4 cellular contexts compared by ENCODE assay signal in genomic region chr18:22450766-22451165, GRCh38. TPM values are rescaled to one million over a fixed set of nuclear protein-coding genes. Genes with fewer than 3 reads are reported as not detected.
"Had no signal": no experiment of that assay in that cellular context is flagged by ENCODE, and none has a peak within 500 bp of the region (broad histone marks: within the 10 kb centered on the region; RNA-seq: fewer than 3 reads in every experiment).

No MANE protein-coding gene starts in this region.

RNA-seq across cellular contexts. Expression of gene CTAGE1, which starts 33.1 kb away (rescaled TPM):
- total RNA-seq: H1, H4, H7, H9 had no signal
- polyA plus RNA-seq: H1 had no signal
